In genomic region chr1:93702828-93703183, GRCh38 we compare ENCODE assay signal across 15 cellular contexts. TPM values are rescaled to one million over a fixed set of nuclear protein-coding genes. Genes with fewer than 3 reads are reported as not detected.
DNase-seq lines count a peak whose midpoint lies in the region; ATAC-seq, FAIRE-seq and TF ChIP-seq lines count a peak whose summit lies in the region.
"Had no signal": no experiment of that assay in that cellular context is flagged by ENCODE, and none has a peak within 500 bp of the region (broad histone marks: within the 10 kb centered on the region; RNA-seq: fewer than 3 reads in every experiment).

No MANE protein-coding gene starts in this region.

- DNase-seq in AG04450 (ENCODE audit: low read depth, low spot score): no peak
- peak; percentile 71 for DNase-seq in NCI-H2196 (lab: John Stamatoyannopoulos, UW; ENCODE audit: unreplicated experiment)
- DNase-seq in endothelial cell of umbilical vein (ENCODE audit: low read depth, low spot score): peak; percentile 22
- DNase-seq in mucosa of descending colon: no peak
- DNase-seq in cortex of kidney (lab: John Stamatoyannopoulos, UW): no peak
- DNase-seq in MM.1S: no peak
- DNase-seq: activated CD8-positive, alpha-beta memory T cell treated with anti-CD3 and anti-CD28 coated beads, Interleukin-2, amount 50 U/mL, for 48 hours; AML-193; effector memory CD4-positive, alpha-beta T cell; midbrain; NCI-H1694 had no signal

- intact Hi-C loops in endothelial cell of umbilical vein (cut with micrococcal nuclease): loop anchor here (2.0 kb wide), 1 partner anchor 20 kb away; no protein-coding TSS in a partner anchor
- intact Hi-C loops in mucosa of descending colon (cut with DNase I, micrococcal nuclease): no loop called here

- no peaks in the 10 kb centered on the region for H3K9me1 ChIP-seq in endothelial cell of umbilical vein (replicated peaks; ENCODE audit: control insufficient read depth, extremely low read depth, insufficient read depth, low read length)

- dilution Hi-C loops in endothelial cell of umbilical vein (cut with MboI; ENCODE audit: extremely low pct_ligation_motif_present, low sequenced_read_pairs): no loop called here

- no peaks in the 10 kb centered on the region for H4K20me1 ChIP-seq in endothelial cell of umbilical vein (replicated peaks; ENCODE audit: control insufficient read depth, extremely low read depth, insufficient read depth, low read length)
- H4K20me1 ChIP-seq in MM.1S (ENCODE audit: insufficient read depth, low read length): no peaks in the 10 kb centered on the region

- H3K4me2 ChIP-seq in endothelial cell of umbilical vein (ENCODE audit: insufficient read depth, low read length) (no peak overlapping the region), MM.1S (ENCODE audit: low read depth, low read length) (no peak overlapping the region)

- H3K9me3 ChIP-seq in AG04450 (ENCODE audit: control insufficient read depth, insufficient read depth, low read length): peaks cover 3% of the 10 kb centered on the region; the same call in 1 of the 2 replicates
- no peaks in the 10 kb centered on the region for H3K9me3 ChIP-seq in endothelial cell of umbilical vein (replicated peaks; ENCODE audit: control insufficient read depth, insufficient read depth, low read length)
- H3K9me3 ChIP-seq in mucosa of descending colon: no peaks in the 10 kb centered on the region
- H3K9me3 ChIP-seq in MM.1S (replicated peaks; ENCODE audit: insufficient read depth, low read length): no peaks in the 10 kb centered on the region
- H3K9me3 ChIP-seq: adrenal gland, thoracic aorta had no signal

- H2AFZ ChIP-seq in endothelial cell of umbilical vein (ENCODE audit: low read depth, low read length) (peak overlapping the region; percentile 32), MM.1S (ENCODE audit: low read length) (no peak overlapping the region)

- no peak overlapping the region for H3K9ac ChIP-seq in endothelial cell of umbilical vein (replicated peaks; ENCODE audit: extremely low read depth, insufficient read depth, low read length)
- H3K9ac ChIP-seq in MM.1S (ENCODE audit: low read length): no peak overlapping the region

- TF ChIP-seq POLR2A in endothelial cell of umbilical vein (IDR thresholded peaks at IDR 0.05; ENCODE audit: low read depth, low read length): no peak

- no peaks in the 10 kb centered on the region for H3F3A ChIP-seq in MM.1S (ENCODE audit: insufficient read depth, low read length)

- CTCF ChIA-PET in AG04450 (lab: Charles Lee) (interaction anchor here (0.6 to 1.6 kb wide), 6 partner anchors 10 to 141 kb away, joined by 3 to 7 read pairs (median 3); no protein-coding TSS in a partner anchor), endothelial cell of umbilical vein (lab: Charles Lee) (interaction anchor here (0.8 to 2.4 kb wide), 10 partner anchors 14 to 142 kb away, joined by 3 to 13 read pairs (median 4); partner anchors contain the start of gene BCAR3)

- POLR2A ChIA-PET in AG04450 (lab: Yijun Ruan, JAX): no interaction called here
- POLR2A ChIA-PET in endothelial cell of umbilical vein (lab: Charles Lee): no interaction called here

- H3K27ac ChIP-seq in AG04450 (ENCODE audit: low read depth, low read length): peak overlapping the region; percentile 89
- H3K27ac ChIP-seq in endothelial cell of umbilical vein (ENCODE audit: insufficient read depth, low read depth, low read length): no peak overlapping the region
- H3K27ac ChIP-seq in MM.1S (ENCODE audit: low read length): no peak overlapping the region
- H3K27ac ChIP-seq: adrenal gland, thoracic aorta had no signal

- BruUV-seq in endothelial cell of umbilical vein (replicated peaks; lab: Mats Ljungman, UMichigan): no TSS peak

- ATAC-seq in mucosa of descending colon (peak; percentile 12), GM21381 (IDR thresholded peaks at IDR 0.05; ENCODE audit: unreplicated experiment) (no peak), GM18520 (IDR thresholded peaks at IDR 0.05; ENCODE audit: unreplicated experiment) (no peak)

- H3K9me2 ChIP-seq in MM.1S (replicated peaks; ENCODE audit: insufficient read depth, low read length): no peaks in the 10 kb centered on the region

- H3K27me3 ChIP-seq in AG04450 (ENCODE audit: control insufficient read depth, insufficient read depth, low read length) (no peaks in the 10 kb centered on the region), endothelial cell of umbilical vein (ENCODE audit: control insufficient read depth in 2 of 2, insufficient read depth in 2 of 2, low read length in 2 of 2) (no peaks in the 10 kb centered on the region), MM.1S (replicated peaks; ENCODE audit: insufficient read depth, low read length) (no peaks in the 10 kb centered on the region)
- H3K27me3 ChIP-seq: adrenal gland had no signal

- TF ChIP-seq CTCF in AG04450 (IDR thresholded peaks at IDR 0.05; ENCODE audit: low read depth, low read length) (peak; percentile 42), endothelial cell of umbilical vein (IDR thresholded peaks at IDR 0.05; ENCODE audit: extremely low read depth in 1 of 2, insufficient read depth in 1 of 2, low read depth in 1 of 2, low read length in 2 of 2) (peak in 1 of 2 donors; percentile 35), mucosa of descending colon (IDR thresholded peaks at IDR 0.05) (no peak), MM.1S (IDR thresholded peaks at IDR 0.05; ENCODE audit: low read length) (no peak)

- H3K4me1 ChIP-seq in endothelial cell of umbilical vein (ENCODE audit: control insufficient read depth, extremely low read depth, insufficient read depth, low read length) (peaks cover 9% of the 10 kb centered on the region), mucosa of descending colon (ENCODE audit: low read depth) (no peaks in the 10 kb centered on the region), MM.1S (ENCODE audit: low read length) (no peaks in the 10 kb centered on the region)

- no peak for FAIRE-seq in endothelial cell of umbilical vein (lab: Jason Lieb, UNC)

- H3K36me3 ChIP-seq in endothelial cell of umbilical vein (ENCODE audit: control insufficient read depth in 2 of 2, extremely low read depth in 1 of 2, insufficient read depth in 2 of 2, low read length in 2 of 2) (no peaks in the 10 kb centered on the region), mucosa of descending colon (ENCODE audit: low read depth) (no peaks in the 10 kb centered on the region), MM.1S (replicated peaks; ENCODE audit: insufficient read depth, low read length) (no peaks in the 10 kb centered on the region)
- H3K36me3 ChIP-seq: adrenal gland, thoracic aorta had no signal

- H3K79me2 ChIP-seq in endothelial cell of umbilical vein (ENCODE audit: control insufficient read depth, insufficient read depth, low read length) (no peaks in the 10 kb centered on the region), MM.1S (ENCODE audit: low read length) (no peaks in the 10 kb centered on the region)

- H3K4me3 ChIP-seq in AG04450 (ENCODE audit: low read depth, low read length) (no peak overlapping the region), endothelial cell of umbilical vein (replicated peaks in 1 of 3; ENCODE audit: insufficient read depth in 1 of 3, low read depth in 1 of 3, low read length in 3 of 3) (no peak overlapping the region), mucosa of descending colon (no peak overlapping the region), MM.1S (ENCODE audit: low read length) (no peak overlapping the region)
- H3K4me3 ChIP-seq: adrenal gland, thoracic aorta had no signal

TF ChIP-seq in endothelial cell of umbilical vein, 7 proteins besides CTCF, POLR2A, EP300 and RAD21:
- TF ChIP-seq GATA2 (IDR thresholded peaks at IDR 0.05; ENCODE audit: insufficient read depth, insufficient read length, low read depth, low read length) (no peak), EZH2 (IDR thresholded peaks at IDR 0.05; ENCODE audit: borderline replicate concordance, low read depth, low read length, severe bottlenecking) (no peak), JUN (IDR thresholded peaks at IDR 0.05; ENCODE audit: borderline replicate concordance, insufficient read depth, insufficient read length, low read depth) (no peak), MYC (IDR thresholded peaks at IDR 0.05; ENCODE audit: low read depth, low read length) (no peak), POLR2AphosphoS5 (IDR thresholded peaks at IDR 0.05; ENCODE audit: insufficient read depth, low read depth, low read length) (no peak), FOS (IDR thresholded peaks at IDR 0.05; ENCODE audit: borderline replicate concordance, insufficient read depth, low read length) (no peak), MAX (IDR thresholded peaks at IDR 0.05; ENCODE audit: insufficient read depth, insufficient read length) (no peak)

RNA-seq across cellular contexts. Expression of gene BCAR3, which starts 21.2 kb away (rescaled TPM):
- 20.6 and 24.9 TPM in 2 replicates for polyA plus RNA-seq in AG04450 (2011; rRNA removed)
- polyA minus RNA-seq in AG04450 (2011; rRNA and poly(A)+ RNA removed): 23.1 and 29.7 TPM in 2 replicates
- 31.2 and 32.9 TPM in 2 replicates for total RNA-seq in endothelial cell of umbilical vein
- 15.6 and 17.5 TPM in 2 replicates for polyA plus RNA-seq in endothelial cell of umbilical vein
- polyA plus RNA-seq in endothelial cell of umbilical vein (2011; cell fraction: cytosol; rRNA removed): 25.3 and 26.5 TPM in 2 replicates
- 36.3 and 37.1 TPM in 2 replicates for polyA plus RNA-seq in endothelial cell of umbilical vein (2011; cell fraction: nucleus; rRNA removed)
- 32.6 and 38.1 TPM in 2 replicates for polyA plus RNA-seq in endothelial cell of umbilical vein (2012)
- 18.1 and 19.7 TPM in 2 replicates for polyA minus RNA-seq in endothelial cell of umbilical vein
- polyA minus RNA-seq in endothelial cell of umbilical vein (2011; cell fraction: cytosol; rRNA and poly(A)+ RNA removed): 69.6 TPM
- polyA minus RNA-seq in endothelial cell of umbilical vein (2011; cell fraction: nucleus; rRNA and poly(A)+ RNA removed): 30.1 and 38.1 TPM in 2 replicates
- total RNA-seq in mucosa of descending colon: 10 to 100 TPM; 37.2 to 73.7 (median 54.3) TPM

Comparison
In these comparisons a context has a peak if more than half of its experiments do, and no peak if none do; other contexts are left out.
1. DNase-seq: peak in NCI-H2196 (single experiment) and endothelial cell of umbilical vein (single experiment); none in AG04450 (single experiment), mucosa of descending colon (0 of 3), cortex of kidney (single experiment) and MM.1S (single experiment).